11 cellular contexts compared by ENCODE assay signal in genomic region chr14:55373784-55374725, GRCh38. TPM values are rescaled to one million over a fixed set of nuclear protein-coding genes. Genes with fewer than 3 reads are reported as not detected.
A peak's percentile ranks its signal among the peaks of the same experiment; 100 is the strongest.
DNase-seq lines count a peak whose midpoint lies in the region; ATAC-seq, FAIRE-seq and TF ChIP-seq lines count a peak whose summit lies in the region.
"Had no signal": no experiment of that assay in that cellular context is flagged by ENCODE, and none has a peak within 500 bp of the region (broad histone marks: within the 10 kb centered on the region; RNA-seq: fewer than 3 reads in every experiment).

No MANE protein-coding gene starts in this region.

- H3K9me3 ChIP-seq in pancreas, result no peaks in the 10 kb centered on the region

- H3K4me3 ChIP-seq in fibroblast of villous mesenchyme (ENCODE audit: low read depth, low read length), result no peak overlapping the region
- H3K4me3 ChIP-seq in pancreas, result no peak overlapping the region
- H3K4me3 ChIP-seq: lung had no signal

- TF ChIP-seq CTCF in fibroblast of villous mesenchyme (IDR thresholded peaks at IDR 0.05; ENCODE audit: insufficient read depth, low read depth, low read length) (no peak), pancreas (IDR thresholded peaks at IDR 0.05) (no peak)

- H3K4me1 ChIP-seq in pancreas, result no peaks in the 10 kb centered on the region

- peak; percentile 43 for DNase-seq in EL
- DNase-seq in activated CD4-positive, alpha-beta memory T cell treated with anti-CD3 and anti-CD28 coated beads for 36 hours, result peak; percentile 45
- DNase-seq in fibroblast of villous mesenchyme (ENCODE audit: low read depth), result peak; percentile 53
- no peak for DNase-seq in posterior vena cava (ENCODE audit: low spot score)
- no peak for DNase-seq in pancreas
- DNase-seq: H7 had no signal

- H3K9me3 Mint-ChIP-seq in activated CD4-positive, alpha-beta memory T cell treated with anti-CD3 and anti-CD28 coated beads for 36 hours, result no peaks in the 10 kb centered on the region

- POLR2A ChIA-PET in activated CD4-positive, alpha-beta memory T cell treated with anti-CD3 and anti-CD28 coated beads for 36 hours (lab: Charles Lee), result interaction anchor here (0.7 to 1.7 kb wide), 9 partner anchors 11 to 323 kb away, joined by 3 to 6 read pairs (median 3); partner anchors contain the start of gene MAPK1IP1L

- H3K36me3 ChIP-seq in pancreas, result peaks cover 0 to 23% (median 5%) of the 10 kb centered on the region in 3 donors

- ATAC-seq in HG02870 (IDR thresholded peaks at IDR 0.05; ENCODE audit: unreplicated experiment), result peak; percentile 72
- no peak for ATAC-seq in HG02938 (IDR thresholded peaks at IDR 0.05; ENCODE audit: unreplicated experiment)
- no peak for ATAC-seq in HG03460 (IDR thresholded peaks at IDR 0.05; ENCODE audit: unreplicated experiment)
- ATAC-seq in pancreas, result no peak

- no peaks in the 10 kb centered on the region for H3K27me3 ChIP-seq in pancreas

- intact Hi-C loops in activated CD4-positive, alpha-beta memory T cell treated with anti-CD3 and anti-CD28 coated beads for 36 hours (cut with micrococcal nuclease), result loop anchor here (1.0 to 5.0 kb wide), 6 partner anchors 12 to 277 kb away; no protein-coding TSS in a partner anchor
- intact Hi-C loops in posterior vena cava (cut with DNase I), result no loop called here
- intact Hi-C loops in pancreas (cut with DNase I), result no loop called here

- H3K36me3 Mint-ChIP-seq in activated CD4-positive, alpha-beta memory T cell treated with anti-CD3 and anti-CD28 coated beads for 36 hours, result peaks cover 29% of the 10 kb centered on the region

- peak overlapping the region; percentile 49 for H3K4me3 Mint-ChIP-seq in activated CD4-positive, alpha-beta memory T cell treated with anti-CD3 and anti-CD28 coated beads for 36 hours

- peak overlapping the region; percentile 91 for H3K27ac Mint-ChIP-seq in activated CD4-positive, alpha-beta memory T cell treated with anti-CD3 and anti-CD28 coated beads for 36 hours

- CTCF ChIA-PET in activated CD4-positive, alpha-beta memory T cell treated with anti-CD3 and anti-CD28 coated beads for 36 hours (lab: Charles Lee), result interaction anchor here (0.6 to 1.9 kb wide), 9 partner anchors 12 to 161 kb away, joined by 3 to 11 read pairs (median 5); partner anchors contain the start of gene FBXO34

- no peak overlapping the region for H3K27ac ChIP-seq in pancreas

- 89 to 95% methylated on average over 5 of the region's 5 CpGs for WGBS in pancreas, 2 donors

- peaks cover 45% of the 10 kb centered on the region for H3K4me1 Mint-ChIP-seq in activated CD4-positive, alpha-beta memory T cell treated with anti-CD3 and anti-CD28 coated beads for 36 hours (ENCODE audit: low read depth)

- H3K27me3 Mint-ChIP-seq in activated CD4-positive, alpha-beta memory T cell treated with anti-CD3 and anti-CD28 coated beads for 36 hours, result no peaks in the 10 kb centered on the region

- FAIRE-seq in pancreas (lab: Jason Lieb, UNC), result no peak
- FAIRE-seq: G401.6 had no signal

RNA-seq across cellular contexts. Expression of gene ATG14, which starts 37.6 kb away (rescaled TPM):
- 1 to 10 TPM; 5.0 to 5.1 TPM for total RNA-seq in activated CD4-positive, alpha-beta memory T cell treated with anti-CD3 and anti-CD28 coated beads for 36 hours
- total RNA-seq in fibroblast of villous mesenchyme (14.5 and 14.7 TPM in 2 replicates), posterior vena cava (1 to 10 TPM; 8.8 to 9.8 TPM), pancreas (1 to 10 TPM; 3.0 to 5.6 (median 4.2) TPM)
- polyA plus RNA-seq in pancreas, result 1 to 10 TPM; 5.4 to 8.1 TPM

Comparison
In these comparisons a context has a peak if more than half of its experiments do, and no peak if none do; other contexts are left out.
1. DNase-seq: peak in EL (single experiment), activated CD4-positive, alpha-beta memory T cell treated with anti-CD3 and anti-CD28 coated beads for 36 hours (single experiment) and fibroblast of villous mesenchyme (single experiment); none in posterior vena cava (single experiment) and pancreas (0 of 6).